Comparison of ENCODE assay signal across 21 cellular contexts in genomic region chr2:217387776-217388381, GRCh38.
A peak's percentile ranks its signal among the peaks of the same experiment; 100 is the strongest.
DNase-seq lines count a peak whose midpoint lies in the region; ATAC-seq and TF ChIP-seq lines count a peak whose summit lies in the region.
"Had no signal": no experiment of that assay in that cellular context is flagged by ENCODE, and none has a peak within 500 bp of the region (broad histone marks: within the 10 kb centered on the region; RNA-seq: fewer than 3 reads in every experiment).

No MANE protein-coding gene starts in this region.

- peaks cover 5% of the 10 kb centered on the region for H3K36me3 Mint-ChIP-seq in activated T-cell treated with anti-CD3 and anti-CD28 coated beads, Interleukin-2, amount 50 U/mL, for 4 hours (ENCODE audit: insufficient read depth)

- 64 to 65% methylated on average over 4 of the region's 4 CpGs for WGBS in thyroid gland, 2 donors

- H3K4me3 ChIP-seq in thyroid gland (replicated peaks in 1 of 3) = no peak overlapping the region
- H3K4me3 ChIP-seq: lung, tibial nerve had no signal

- no peaks in the 10 kb centered on the region for H3K36me3 ChIP-seq in thyroid gland
- H3K36me3 ChIP-seq: tibial nerve had no signal

- ATAC-seq in activated T-cell treated with anti-CD3 and anti-CD28 coated beads, Interleukin-2, amount 50 U/mL, for 4 hours = no peak
- ATAC-seq: stimulated activated memory B cell treated with anti-CD40 and anti-IgM and Interleukin-4, amounts not matched to agents 10 μg/mL and 1 μg/mL and 100 μg/mL, for 72 hours had no signal

- TF ChIP-seq POLR2A in thyroid gland (IDR thresholded peaks at IDR 0.05) = no peak

- H3K4me1 Mint-ChIP-seq in activated T-cell treated with anti-CD3 and anti-CD28 coated beads, Interleukin-2, amount 50 U/mL, for 4 hours (ENCODE audit: low read depth) = no peaks in the 10 kb centered on the region
- H3K4me1 Mint-ChIP-seq: stimulated activated memory B cell treated with anti-CD40 and anti-IgM and Interleukin-4, amounts not matched to agents 10 μg/mL and 1 μg/mL and 100 μg/mL, for 72 hours had no signal

- no peak for TF ChIP-seq CTCF in thyroid gland (IDR thresholded peaks at IDR 0.05)

- H3K9me3 ChIP-seq in thyroid gland = no peaks in the 10 kb centered on the region

- H3K27me3 Mint-ChIP-seq in activated T-cell treated with anti-CD3 and anti-CD28 coated beads, Interleukin-2, amount 50 U/mL, for 4 hours (ENCODE audit: low read depth) = peaks cover 2% of the 10 kb centered on the region

- intact Hi-C loops in thyroid gland (cut with DNase I) = no loop called here

- peaks cover 50 to 51% of the 10 kb centered on the region in 2 donors for H3K4me1 ChIP-seq in thyroid gland

- peak; percentile 54 for DNase-seq in SIG-M5 treated with dmso at 0.1 percent for 504 hours (lab: John Stamatoyannopoulos, UW; ENCODE audit: unreplicated experiment)
- DNase-seq in SIG-M5 (lab: John Stamatoyannopoulos, UW) = no peak
- DNase-seq in SHP77 treated with DMSO at 0.1 percent for 48 hours (lab: John Stamatoyannopoulos, UW) = peak; percentile 1
- peak; percentile 32 for DNase-seq in kidney glomerular epithelial cell (lab: John Stamatoyannopoulos, UW)
- peak; percentile 54 to 65 for DNase-seq in thyroid gland
- no peak for DNase-seq in caudate nucleus (lab: John Stamatoyannopoulos, UW)
- no peak for DNase-seq in activated T-cell treated with anti-CD3 and anti-CD28 coated beads, Interleukin-2, amount 50 U/mL, for 4 hours
- DNase-seq in NCI-H1092 treated with DMSO at 0.1 percent for 48 hours (lab: John Stamatoyannopoulos, UW) = no peak
- DNase-seq: ACHN; activated CD4-positive, alpha-beta memory T cell treated with anti-CD3 and anti-CD28 coated beads for 36 hours; foreskin melanocyte; GF-D8; NCI-H1436; NCI-H510A; small intestine had no signal

- no peaks in the 10 kb centered on the region for H3K27me3 ChIP-seq in thyroid gland
- H3K27me3 ChIP-seq: tibial nerve had no signal

- H3K9me3 Mint-ChIP-seq in activated T-cell treated with anti-CD3 and anti-CD28 coated beads, Interleukin-2, amount 50 U/mL, for 4 hours = peaks cover 8% of the 10 kb centered on the region

- peak overlapping the region; percentile 51 to 86 (median 80) for H3K27ac ChIP-seq in thyroid gland
- no peak overlapping the region for H3K27ac ChIP-seq in caudate nucleus (ENCODE audit: low read depth, low read length)
- H3K27ac ChIP-seq: KMS-11, tibial nerve had no signal

- H3K4me3 Mint-ChIP-seq in activated T-cell treated with anti-CD3 and anti-CD28 coated beads, Interleukin-2, amount 50 U/mL, for 4 hours = no peak overlapping the region
- H3K4me3 Mint-ChIP-seq: activated CD4-positive, alpha-beta memory T cell treated with anti-CD3 and anti-CD28 coated beads for 36 hours; activated T-helper 1 cell treated with anti-CD3 and anti-CD28 coated beads, Interleukin-12 subunit alpha, Interleukin-12 subunit beta, Interleukin-2, Interleukin-4 antibody, amounts not matched to agents 30 ng/mL and 10 ng/mL and 1 ng/mL, durations not matched to agents 14 hours and 24 hours and 36 hours; neural crest cell; stimulated activated memory B cell treated with anti-CD40 and anti-IgM and Interleukin-4, amounts not matched to agents 10 μg/mL and 1 μg/mL and 100 μg/mL, for 72 hours had no signal

Comparison
In these comparisons a context has a peak if more than half of its experiments do, and no peak if none do; other contexts are left out.
1. DNase-seq: peak in SIG-M5 treated with dmso at 0.1 percent for 504 hours (single experiment), SHP77 treated with DMSO at 0.1 percent for 48 hours (single experiment), kidney glomerular epithelial cell (single experiment) and thyroid gland (2 of 2); none in SIG-M5 (single experiment), caudate nucleus (0 of 61), activated T-cell treated with anti-CD3 and anti-CD28 coated beads, Interleukin-2, amount 50 U/mL, for 4 hours (single experiment) and NCI-H1092 treated with DMSO at 0.1 percent for 48 hours (single experiment).